8 cellular contexts compared by ENCODE assay signal in genomic region chr7:974172-974571, GRCh38. TPM values are rescaled to one million over a fixed set of nuclear protein-coding genes. Genes with fewer than 3 reads are reported as not detected.
DNase-seq lines count a peak whose midpoint lies in the region; ATAC-seq and TF ChIP-seq lines count a peak whose summit lies in the region.

No MANE protein-coding gene starts in this region.

- peak overlapping the region; percentile 94 to 99 (median 98) for H3K27ac ChIP-seq in BLaER1 treated with 17β-estradiol and CSF1 and Interleukin-3, amounts not matched to agents 10 nM and 100 nM
- peak overlapping the region; percentile 86; the same call in 1 of the 2 replicates for H3K27ac ChIP-seq in MM.1S (ENCODE audit: low read length)

- H3F3A ChIP-seq in MM.1S (ENCODE audit: insufficient read depth, low read length) = peaks cover 5% of the 10 kb centered on the region; the same call in 1 of the 2 replicates

- peak overlapping the region; percentile 91 to 99 (median 97) for H3K9ac ChIP-seq in BLaER1 treated with 17β-estradiol and CSF1 and Interleukin-3, amounts not matched to agents 10 nM and 100 nM
- H3K9ac ChIP-seq in MM.1S (ENCODE audit: low read length) = peak overlapping the region; percentile 99; the same call in 1 of the 2 replicates

- no peaks in the 10 kb centered on the region for H3K9me2 ChIP-seq in MM.1S (replicated peaks; ENCODE audit: insufficient read depth, low read length)

- ATAC-seq in natural killer cell treated with Interleukin-12 subunit alpha and Interleukin-12 subunit beta and Interleukin-15 and Interleukin-18, amount 100 ng/mL, for 72 hours = no peak
- ATAC-seq in HG02642 (IDR thresholded peaks at IDR 0.05; ENCODE audit: poor library complexity, unreplicated experiment) (no peak), GM19328 (IDR thresholded peaks at IDR 0.05; ENCODE audit: unreplicated experiment) (no peak)

- peak overlapping the region; percentile 92 for H3K4me3 Mint-ChIP-seq in dendritic cell treated with granulocyte-macrophage colony-stimulating factor and Interleukin-4, amounts not matched to agents 40 ng/mL and 50 ng/mL, for 4 days
- peak overlapping the region; percentile 95 for H3K4me3 Mint-ChIP-seq in natural killer cell treated with Interleukin-12 subunit alpha and Interleukin-12 subunit beta and Interleukin-15 and Interleukin-18, amount 100 ng/mL, for 72 hours

- peaks cover 32 to 49% (median 46%) of the 10 kb centered on the region in 11 experiments for H3K36me3 ChIP-seq in BLaER1 treated with 17β-estradiol and CSF1 and Interleukin-3, amounts not matched to agents 10 nM and 100 nM
- H3K36me3 ChIP-seq in MM.1S (replicated peaks; ENCODE audit: insufficient read depth, low read length) = 0 out of 2 replicates have a peak, but pooled peaks cover 10% of the 10 kb centered on the region

- DNase-seq in MM.1S (no peak), SW 1271 (lab: John Stamatoyannopoulos, UW) (no peak), NCI-H82 treated with DMSO at 0.1 percent for 48 hours (lab: John Stamatoyannopoulos, UW; ENCODE audit: unreplicated experiment) (no peak)
- no peak for DNase-seq in natural killer cell treated with Interleukin-12 subunit alpha and Interleukin-12 subunit beta and Interleukin-15 and Interleukin-18, amount 100 ng/mL, for 72 hours (ENCODE audit: low spot score)

- peak overlapping the region; percentile 93 for H3K27ac Mint-ChIP-seq in dendritic cell treated with granulocyte-macrophage colony-stimulating factor and Interleukin-4, amounts not matched to agents 40 ng/mL and 50 ng/mL, for 4 days
- H3K27ac Mint-ChIP-seq in natural killer cell treated with Interleukin-12 subunit alpha and Interleukin-12 subunit beta and Interleukin-15 and Interleukin-18, amount 100 ng/mL, for 72 hours = peak overlapping the region; percentile 81 to 93

- H3K36me3 Mint-ChIP-seq in dendritic cell treated with granulocyte-macrophage colony-stimulating factor and Interleukin-4, amounts not matched to agents 40 ng/mL and 50 ng/mL, for 4 days (ENCODE audit: low read depth) = peaks cover 54% of the 10 kb centered on the region
- H3K36me3 Mint-ChIP-seq in natural killer cell treated with Interleukin-12 subunit alpha and Interleukin-12 subunit beta and Interleukin-15 and Interleukin-18, amount 100 ng/mL, for 72 hours = peaks cover 6% of the 10 kb centered on the region

- intact Hi-C loops in dendritic cell treated with granulocyte-macrophage colony-stimulating factor and Interleukin-4, amounts not matched to agents 40 ng/mL and 50 ng/mL, for 4 days (cut with micrococcal nuclease) = no loop called here

- peak overlapping the region; percentile 89 to 98 (median 92) for H3K4me2 ChIP-seq in BLaER1 treated with 17β-estradiol and CSF1 and Interleukin-3, amounts not matched to agents 10 nM and 100 nM
- H3K4me2 ChIP-seq in MM.1S (ENCODE audit: low read depth, low read length) = peak overlapping the region; percentile 77

- no peaks in the 10 kb centered on the region for H3K27me3 ChIP-seq in BLaER1 treated with 17β-estradiol and CSF1 and Interleukin-3, amounts not matched to agents 10 nM and 100 nM
- H3K27me3 ChIP-seq in MM.1S (replicated peaks; ENCODE audit: insufficient read depth, low read length) = peaks cover 23% of the 10 kb centered on the region

- peaks cover 8 to 57% (median 39%) of the 10 kb centered on the region in 11 experiments; a peak in 20 of 22 replicates for H4K20me1 ChIP-seq in BLaER1 treated with 17β-estradiol and CSF1 and Interleukin-3, amounts not matched to agents 10 nM and 100 nM
- peaks cover 6% of the 10 kb centered on the region; the same call in 1 of the 2 replicates for H4K20me1 ChIP-seq in MM.1S (ENCODE audit: insufficient read depth, low read length)

- no peak overlapping the region for H2AFZ ChIP-seq in MM.1S (ENCODE audit: low read length)

- no peaks in the 10 kb centered on the region for H3K27me3 Mint-ChIP-seq in dendritic cell treated with granulocyte-macrophage colony-stimulating factor and Interleukin-4, amounts not matched to agents 40 ng/mL and 50 ng/mL, for 4 days
- H3K27me3 Mint-ChIP-seq in natural killer cell treated with Interleukin-12 subunit alpha and Interleukin-12 subunit beta and Interleukin-15 and Interleukin-18, amount 100 ng/mL, for 72 hours = no peaks in the 10 kb centered on the region

- H3K4me1 ChIP-seq in BLaER1 treated with 17β-estradiol and CSF1 and Interleukin-3, amounts not matched to agents 10 nM and 100 nM = peaks cover 56 to 90% (median 87%) of the 10 kb centered on the region in 10 experiments
- no peaks in the 10 kb centered on the region for H3K4me1 ChIP-seq in MM.1S (ENCODE audit: low read length)

- H3K9me3 Mint-ChIP-seq in dendritic cell treated with granulocyte-macrophage colony-stimulating factor and Interleukin-4, amounts not matched to agents 40 ng/mL and 50 ng/mL, for 4 days = no peaks in the 10 kb centered on the region
- no peaks in the 10 kb centered on the region for H3K9me3 Mint-ChIP-seq in natural killer cell treated with Interleukin-12 subunit alpha and Interleukin-12 subunit beta and Interleukin-15 and Interleukin-18, amount 100 ng/mL, for 72 hours

- peaks cover 45% of the 10 kb centered on the region for H3K4me1 Mint-ChIP-seq in dendritic cell treated with granulocyte-macrophage colony-stimulating factor and Interleukin-4, amounts not matched to agents 40 ng/mL and 50 ng/mL, for 4 days (ENCODE audit: low read depth)
- H3K4me1 Mint-ChIP-seq in natural killer cell treated with Interleukin-12 subunit alpha and Interleukin-12 subunit beta and Interleukin-15 and Interleukin-18, amount 100 ng/mL, for 72 hours (ENCODE audit: low read depth in 2 of 2) = peaks cover 17 to 19% of the 10 kb centered on the region in 2 donors

- H3K4me3 ChIP-seq in BLaER1 treated with 17β-estradiol and CSF1 and Interleukin-3, amounts not matched to agents 10 nM and 100 nM = peak overlapping the region; percentile 81 to 99 (median 97)
- peak overlapping the region; percentile 99 for H3K4me3 ChIP-seq in MM.1S (ENCODE audit: low read length)

- H3K9me3 ChIP-seq in BLaER1 treated with 17β-estradiol and CSF1 and Interleukin-3, amounts not matched to agents 10 nM and 100 nM (replicated peaks in 1 of 11) = no peaks in the 10 kb centered on the region
- H3K9me3 ChIP-seq in MM.1S (replicated peaks; ENCODE audit: insufficient read depth, low read length) = no peaks in the 10 kb centered on the region

- no peak for TF ChIP-seq CTCF in MM.1S (IDR thresholded peaks at IDR 0.05; ENCODE audit: low read length)

- H3K79me2 ChIP-seq in MM.1S (ENCODE audit: low read length) = peaks cover 52% of the 10 kb centered on the region

RNA-seq across cellular contexts. Expression of gene COX19, which starts 1.2 kb away (rescaled TPM):
- total RNA-seq in natural killer cell treated with Interleukin-12 subunit alpha and Interleukin-12 subunit beta and Interleukin-15 and Interleukin-18, amount 100 ng/mL, for 72 hours = 10 to 100 TPM; 17.2 to 19.9 TPM

RNA-seq across cellular contexts. Expression of gene CYP2W1, which starts 8.8 kb away (rescaled TPM):
- not detected for total RNA-seq in natural killer cell treated with Interleukin-12 subunit alpha and Interleukin-12 subunit beta and Interleukin-15 and Interleukin-18, amount 100 ng/mL, for 72 hours

RNA-seq across cellular contexts. Expression of gene ADAP1, which starts 19.7 kb away (rescaled TPM):
- total RNA-seq in natural killer cell treated with Interleukin-12 subunit alpha and Interleukin-12 subunit beta and Interleukin-15 and Interleukin-18, amount 100 ng/mL, for 72 hours = 100 to 1,000 TPM in 1 of 2 donors, 10 to 100 TPM in 1; 70.6 to 161 TPM
